Comparison of ENCODE assay signal across 17 cellular contexts in the genomic region with DNA sequence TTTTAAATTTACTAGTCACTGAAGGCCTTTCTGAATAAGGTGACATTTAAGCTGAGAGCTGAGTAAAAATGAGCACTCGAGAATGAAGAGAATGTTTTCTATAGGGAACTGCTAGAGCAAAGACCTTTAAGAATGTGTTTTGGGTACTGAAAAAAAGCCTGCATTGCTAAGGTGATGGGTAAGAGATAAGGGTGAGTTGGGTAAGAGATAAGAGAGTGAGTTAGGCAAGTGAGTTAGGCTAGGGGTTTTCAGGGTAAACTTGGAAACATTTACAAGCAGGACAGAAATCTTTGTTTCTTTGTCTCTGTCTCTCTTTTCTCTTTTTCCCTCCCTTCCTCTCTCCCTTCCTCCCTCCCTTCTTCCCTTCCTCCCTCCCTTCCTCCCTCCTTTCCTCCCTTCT. TPM values are rescaled to one million over a fixed set of nuclear protein-coding genes. Genes with fewer than 3 reads are reported as not detected.
DNase-seq lines count a peak whose midpoint lies in the region; ATAC-seq and TF ChIP-seq lines count a peak whose summit lies in the region.
"Had no signal": no experiment of that assay in that cellular context is flagged by ENCODE, and none has a peak within 500 bp of the region (broad histone marks: within the 10 kb centered on the region; RNA-seq: fewer than 3 reads in every experiment).

No MANE protein-coding gene starts in this region.

- no peak overlapping the region for H3K4me3 Mint-ChIP-seq in activated CD4-positive, alpha-beta T cell treated with anti-CD3 and anti-CD28 coated beads, Interleukin-2, amount 10 ng/mL, durations not matched to agents 24 days and 14 days

- intact Hi-C loops in activated CD4-positive, alpha-beta T cell treated with anti-CD3 and anti-CD28 coated beads, Interleukin-2, amount 10 ng/mL, durations not matched to agents 24 days and 14 days (cut with micrococcal nuclease): loop anchor here (10.0 kb wide), 1 partner anchor 1594 kb away; the partner anchor contains the start of gene TMEM38B

- TF ChIP-seq EP300 in gastroesophageal sphincter (IDR thresholded peaks at IDR 0.05): no peak

- no peak overlapping the region for H3K23ac ChIP-seq in trophoblast cell (ENCODE audit: low read length)

- no peak overlapping the region for H3K18ac ChIP-seq in trophoblast cell (ENCODE audit: low read length)

- H3K4me3 ChIP-seq in Jurkat, Clone E6-1 (ENCODE audit: low read length): no peak overlapping the region
- no peak overlapping the region for H3K4me3 ChIP-seq in trophoblast cell (ENCODE audit: low read depth, low read length)
- no peak overlapping the region for H3K4me3 ChIP-seq in gastroesophageal sphincter
- H3K4me3 ChIP-seq: skin epidermis, stomach had no signal

- peak overlapping the region; percentile 76 for H3K4ac ChIP-seq in trophoblast cell (ENCODE audit: low read depth, low read length)

- peak overlapping the region; percentile 76 for H3K27ac ChIP-seq in trophoblast cell (ENCODE audit: low read depth, low read length)
- H3K27ac ChIP-seq in gastroesophageal sphincter: no peak overlapping the region
- H3K27ac ChIP-seq: C4-2B, HL-60, skin epidermis, stomach had no signal

- DNase-seq in activated CD4-positive, alpha-beta T cell treated with anti-CD3 and anti-CD28 coated beads, Interleukin-2, amount 10 ng/mL, durations not matched to agents 24 days and 14 days: peak; percentile 39
- no peak for DNase-seq in activated CD4-positive, alpha-beta T cell treated with anti-CD3 and anti-CD28 coated beads for 1 hour
- peak; percentile 34 for DNase-seq in Jurkat, Clone E6-1 (ENCODE audit: low read depth, low spot score)
- peak; percentile 62 for DNase-seq in amniotic epithelial cell (ENCODE audit: low read depth)
- DNase-seq in trophoblast cell: peak; percentile 30 to 88
- DNase-seq in ecto neural progenitor cell (ENCODE audit: low spot score): no peak
- DNase-seq: anterior cingulate cortex, head of caudate nucleus, Kasumi-1, kidney, NCI-H1694 treated with DMSO at 0.1 percent for 48 hours, stomach had no signal

- H3K36me3 ChIP-seq in trophoblast cell (ENCODE audit: control insufficient read depth in 1 of 2, insufficient read depth in 2 of 2, low read length in 2 of 2) (no peaks in the 10 kb centered on the region), gastroesophageal sphincter (no peaks in the 10 kb centered on the region)
- H3K36me3 ChIP-seq: stomach had no signal

- no peak for TF ChIP-seq POLR2A in gastroesophageal sphincter (IDR thresholded peaks at IDR 0.05)

- peaks cover 11% of the 10 kb centered on the region for H3K79me1 ChIP-seq in trophoblast cell (ENCODE audit: low read length)

- H2BK12ac ChIP-seq in trophoblast cell (ENCODE audit: low read length): no peak overlapping the region

- H3K4me2 ChIP-seq in trophoblast cell (ENCODE audit: low read length): no peak overlapping the region

- H3K79me2 ChIP-seq in trophoblast cell (ENCODE audit: control insufficient read depth, insufficient read depth, low read length, poor library complexity): peaks cover 30% of the 10 kb centered on the region

- H2AK5ac ChIP-seq in trophoblast cell (ENCODE audit: low read length): no peak overlapping the region

- H3K9me3 Mint-ChIP-seq in activated CD4-positive, alpha-beta T cell treated with anti-CD3 and anti-CD28 coated beads, Interleukin-2, amount 10 ng/mL, durations not matched to agents 24 days and 14 days: no peaks in the 10 kb centered on the region

- H4K12ac ChIP-seq in trophoblast cell (ENCODE audit: low read depth, low read length): no peak overlapping the region

- no peaks in the 10 kb centered on the region for H3K9me3 ChIP-seq in trophoblast cell (ENCODE audit: insufficient read depth, low read depth, low read length)
- no peaks in the 10 kb centered on the region for H3K9me3 ChIP-seq in gastroesophageal sphincter
- H3K9me3 ChIP-seq: stomach had no signal

- TF ChIP-seq CTCF in gastroesophageal sphincter (IDR thresholded peaks at IDR 0.05): no peak

- H3K27me3 ChIP-seq in trophoblast cell (ENCODE audit: insufficient read depth, low read length) (no peaks in the 10 kb centered on the region), gastroesophageal sphincter (no peaks in the 10 kb centered on the region)
- H3K27me3 ChIP-seq: stomach had no signal

- no peak overlapping the region for H2BK120ac ChIP-seq in trophoblast cell (ENCODE audit: insufficient read depth, low read length, poor library complexity)

- H3K4me1 ChIP-seq in trophoblast cell (ENCODE audit: control insufficient read depth in 1 of 2, insufficient read depth in 2 of 2, low read length in 2 of 2) (peaks cover 6 to 10% of the 10 kb centered on the region in 2 experiments), gastroesophageal sphincter (peaks cover 13 to 94% (median 17%) of the 10 kb centered on the region in 3 donors)

- peaks cover 22% of the 10 kb centered on the region for H3K36me3 Mint-ChIP-seq in activated CD4-positive, alpha-beta T cell treated with anti-CD3 and anti-CD28 coated beads, Interleukin-2, amount 10 ng/mL, durations not matched to agents 24 days and 14 days (ENCODE audit: low read depth)

- peak overlapping the region; percentile 82 for H3K27ac Mint-ChIP-seq in activated CD4-positive, alpha-beta T cell treated with anti-CD3 and anti-CD28 coated beads, Interleukin-2, amount 10 ng/mL, durations not matched to agents 24 days and 14 days

- H3K14ac ChIP-seq in trophoblast cell (ENCODE audit: low read length): no peak overlapping the region

- H3K9ac ChIP-seq in trophoblast cell (ENCODE audit: low read length): no peak overlapping the region

- H3K27me3 Mint-ChIP-seq in activated CD4-positive, alpha-beta T cell treated with anti-CD3 and anti-CD28 coated beads, Interleukin-2, amount 10 ng/mL, durations not matched to agents 24 days and 14 days: no peaks in the 10 kb centered on the region

- ATAC-seq in gastroesophageal sphincter (no peak), SK-N-SH treated with all-trans-retinoic acid at 6 μM for 48 hours (no peak)

- H2BK5ac ChIP-seq in trophoblast cell (ENCODE audit: low read depth, low read length, poor library complexity): no peak overlapping the region

- H3K4me1 Mint-ChIP-seq in activated CD4-positive, alpha-beta T cell treated with anti-CD3 and anti-CD28 coated beads, Interleukin-2, amount 10 ng/mL, durations not matched to agents 24 days and 14 days: peaks cover 46% of the 10 kb centered on the region

- H2AFZ ChIP-seq in trophoblast cell (ENCODE audit: insufficient read depth, low read length, poor library complexity): no peak overlapping the region

- no CpG with 5 or more reads among the region's 1 CpG for WGBS in trophoblast cell (ENCODE audit: extremely low coverage, insufficient coverage, insufficient read length)
- WGBS in gastroesophageal sphincter (ENCODE audit: low coverage in 1 of 2), 2 donors: 80% methylated on average over 1 of the region's 1 CpG

- H4K91ac ChIP-seq in trophoblast cell (ENCODE audit: low read depth, low read length): no peak overlapping the region

- H4K8ac ChIP-seq in trophoblast cell (ENCODE audit: low read depth, low read length): no peak overlapping the region

TF ChIP-seq in SK-N-SH treated with all-trans-retinoic acid at 6 μM for 48 hours, 23 proteins besides CTCF, POLR2A, EP300 and RAD21:
- TF ChIP-seq, protein P1, sequence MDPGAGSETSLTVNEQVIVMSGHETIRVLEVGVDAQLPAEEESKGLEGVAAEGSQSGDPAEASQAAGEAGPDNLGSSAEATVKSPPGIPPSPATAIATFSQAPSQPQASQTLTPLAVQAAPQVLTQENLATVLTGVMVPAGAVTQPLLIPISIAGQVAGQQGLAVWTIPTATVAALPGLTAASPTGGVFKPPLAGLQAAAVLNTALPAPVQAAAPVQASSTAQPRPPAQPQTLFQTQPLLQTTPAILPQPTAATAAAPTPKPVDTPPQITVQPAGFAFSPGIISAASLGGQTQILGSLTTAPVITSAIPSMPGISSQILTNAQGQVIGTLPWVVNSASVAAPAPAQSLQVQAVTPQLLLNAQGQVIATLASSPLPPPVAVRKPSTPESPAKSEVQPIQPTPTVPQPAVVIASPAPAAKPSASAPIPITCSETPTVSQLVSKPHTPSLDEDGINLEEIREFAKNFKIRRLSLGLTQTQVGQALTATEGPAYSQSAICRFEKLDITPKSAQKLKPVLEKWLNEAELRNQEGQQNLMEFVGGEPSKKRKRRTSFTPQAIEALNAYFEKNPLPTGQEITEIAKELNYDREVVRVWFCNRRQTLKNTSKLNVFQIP (CRISPR knock-in tag; IDR thresholded peaks at IDR 0.05; ENCODE audit: borderline replicate concordance, low read depth): no peak

RNA-seq across cellular contexts. Expression of gene RAD23B, which starts 5.6 kb away (rescaled TPM):
- 148 and 150 TPM in 2 replicates for total RNA-seq in activated CD4-positive, alpha-beta T cell treated with anti-CD3 and anti-CD28 coated beads, Interleukin-2, amount 10 ng/mL, durations not matched to agents 24 days and 14 days
- 70.8 TPM for polyA plus RNA-seq in Jurkat, Clone E6-1 (2012; ENCODE audit: insufficient read depth, insufficient read length)
- 272 and 284 TPM in 2 replicates for polyA plus RNA-seq in trophoblast cell (2013)
- total RNA-seq in gastroesophageal sphincter: 10 to 100 TPM; 64.3 to 96.5 (median 80.7) TPM

Comparison
In these comparisons a context has a peak if more than half of its experiments do, and no peak if none do; other contexts are left out.
1. DNase-seq: peak in activated CD4-positive, alpha-beta T cell treated with anti-CD3 and anti-CD28 coated beads, Interleukin-2, amount 10 ng/mL, durations not matched to agents 24 days and 14 days (single experiment), Jurkat, Clone E6-1 (single experiment), amniotic epithelial cell (single experiment) and trophoblast cell (2 of 2); none in activated CD4-positive, alpha-beta T cell treated with anti-CD3 and anti-CD28 coated beads for 1 hour (single experiment) and ecto neural progenitor cell (single experiment).